Comparison of ENCODE assay signal across 16 cellular contexts in the genomic region with DNA sequence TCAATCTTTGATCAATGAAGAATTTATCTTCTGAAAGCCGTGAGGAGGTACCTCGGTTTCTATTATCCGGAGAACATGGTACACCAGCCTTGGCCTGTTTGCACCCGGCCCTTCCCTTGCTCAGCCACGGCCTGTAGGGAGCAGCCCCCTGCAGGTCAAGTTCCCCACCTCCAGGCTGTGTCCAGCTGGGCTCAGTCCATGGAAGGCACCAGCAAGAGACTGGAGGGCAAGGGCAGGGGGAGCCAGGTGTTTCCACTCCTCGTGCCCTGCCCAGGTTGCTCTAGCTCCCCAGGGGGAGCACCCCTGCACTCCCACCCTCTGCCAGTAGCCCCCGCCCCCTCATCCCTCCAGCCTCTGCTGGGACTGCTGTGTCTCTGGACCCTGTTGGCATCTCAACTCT.
DNase-seq lines count a peak whose midpoint lies in the region; ATAC-seq, FAIRE-seq and TF ChIP-seq lines count a peak whose summit lies in the region.
"Had no signal": no experiment of that assay in that cellular context is flagged by ENCODE, and none has a peak within 500 bp of the region (broad histone marks: within the 10 kb centered on the region; RNA-seq: fewer than 3 reads in every experiment).

No MANE protein-coding gene starts in this region.

- DNase-seq in BE2C, result peak; percentile 7
- no peak for DNase-seq in K562 (ENCODE audit: extremely low read depth in 1 of 4, low spot score in 3 of 4)
- no peak for DNase-seq in HepG2 (ENCODE audit: low spot score)
- peak; percentile 51 for DNase-seq in sigmoid colon
- no peak for DNase-seq in small intestine
- DNase-seq: 8988T; AML-193; Calu3; CD4-positive, CD25-positive, alpha-beta regulatory T cell; DMS 273 treated with DMSO at 0.1 percent for 48 hours; KBM-7 had no signal

- intact Hi-C loops in K562 (cut with micrococcal nuclease) (no loop called here), HepG2 (cut with micrococcal nuclease; ENCODE audit: unreplicated experiment) (no loop called here), sigmoid colon (cut with DNase I) (no loop called here)

- H3K27me3 ChIP-seq in BE2C (peaks cover 21% of the 10 kb centered on the region), K562 (ENCODE audit: control insufficient read depth in 2 of 2, insufficient read depth in 2 of 2, low read length in 2 of 2) (peaks cover 14 to 60% of the 10 kb centered on the region in 2 experiments; a peak in 3 of 5 replicates), HepG2 (ENCODE audit: control insufficient read depth in 1 of 2, insufficient read depth in 2 of 2, low read length in 2 of 2) (peaks cover 6 to 35% of the 10 kb centered on the region in 2 experiments; a peak in 3 of 5 replicates), sigmoid colon (peaks cover 0 to 4% (median 3%) of the 10 kb centered on the region in 3 donors), small intestine (ENCODE audit: control insufficient read depth in 2 of 2, insufficient read depth in 2 of 2, low read length in 2 of 2) (no peaks in the 10 kb centered on the region)
- H3K27me3 ChIP-seq: BLaER1 treated with 17β-estradiol and CSF1 and Interleukin-3, amounts not matched to agents 10 nM and 100 nM had no signal

- no peaks in the 10 kb centered on the region; the same call in none of the 2 replicates for H3K9me3 ChIP-seq in BE2C
- no peaks in the 10 kb centered on the region for H3K9me3 ChIP-seq in K562 (replicated peaks; ENCODE audit: control insufficient read depth, insufficient read depth, low read depth, low read length)
- H3K9me3 ChIP-seq in HepG2 (ENCODE audit: low read length), result no peaks in the 10 kb centered on the region
- no peaks in the 10 kb centered on the region for H3K9me3 ChIP-seq in sigmoid colon
- no peaks in the 10 kb centered on the region for H3K9me3 ChIP-seq in small intestine (ENCODE audit: control insufficient read depth, low read depth)

- no peak for TF ChIP-seq POLR2A in K562 (conservative IDR thresholded peaks at IDR 0.05)
- TF ChIP-seq POLR2A in HepG2 (IDR thresholded peaks at IDR 0.05; ENCODE audit: insufficient read depth in 1 of 2, low read depth in 2 of 2, low read length in 2 of 2), result no peak
- TF ChIP-seq POLR2A in sigmoid colon (IDR thresholded peaks at IDR 0.05), result no peak

- peak; percentile 63 for ATAC-seq in K562
- peak; percentile 80 for ATAC-seq in HepG2
- no peak for ATAC-seq in GM19452 (IDR thresholded peaks at IDR 0.05; ENCODE audit: unreplicated experiment)
- no peak for ATAC-seq in GM21526 (IDR thresholded peaks at IDR 0.05; ENCODE audit: low FRiP score, unreplicated experiment)
- ATAC-seq: GM12878 had no signal

- 0% methylated on average over 7 of the region's 7 CpGs for WGBS in K562 (ENCODE audit: insufficient coverage, low coverage, missing lambda C conversion rate)
- 27% methylated on average over 6 of the region's 7 CpGs for WGBS in HepG2 (ENCODE audit: low lambda C conversion rate)
- 73 to 80% methylated on average over 7 of the region's 7 CpGs for WGBS in sigmoid colon, 2 donors
- 65 to 75% (median 66%) methylated on average over 7 of the region's 7 CpGs for WGBS in small intestine, 3 donors

- TF ChIP-seq EP300 in K562 (IDR thresholded peaks at IDR 0.05; ENCODE audit: low read length) (no peak), HepG2 (IDR thresholded peaks at IDR 0.05; ENCODE audit: low read depth in 2 of 2, low read length in 2 of 2) (no peak), HepG2 (CRISPR knock-in tag; IDR thresholded peaks at IDR 0.05; ENCODE audit: borderline replicate concordance) (no peak), sigmoid colon (IDR thresholded peaks at IDR 0.05) (no peak)

- H3K36me3 ChIP-seq in BE2C (no peaks in the 10 kb centered on the region), K562 (ENCODE audit: control insufficient read depth, insufficient read depth, low read length) (no peaks in the 10 kb centered on the region), HepG2 (replicated peaks in 1 of 2; ENCODE audit: control insufficient read depth in 1 of 2, insufficient read depth in 2 of 2, low read length in 2 of 2) (no peaks in the 10 kb centered on the region), sigmoid colon (no peaks in the 10 kb centered on the region), small intestine (ENCODE audit: control insufficient read depth in 2 of 2, insufficient read depth in 2 of 2, low read length in 2 of 2) (no peaks in the 10 kb centered on the region)
- H3K36me3 ChIP-seq: BLaER1 treated with 17β-estradiol and CSF1 and Interleukin-3, amounts not matched to agents 10 nM and 100 nM had no signal

- TF ChIP-seq CTCF in BE2C (IDR thresholded peaks at IDR 0.05; ENCODE audit: low read depth, low read length) (0 out of 2 replicates have a peak, but pooled peaks have one; percentile 2), K562 (IDR thresholded peaks at IDR 0.05 in 2 of 3, conservative IDR thresholded peaks at IDR 0.05 in 1 of 3; ENCODE audit: insufficient read depth in 2 of 3, low read depth in 1 of 3, low read length in 3 of 3) (no peak), HepG2 (CRISPR knock-in tag; IDR thresholded peaks at IDR 0.05) (no peak), sigmoid colon (IDR thresholded peaks at IDR 0.05) (no peak)

- H3K79me2 ChIP-seq in K562 (ENCODE audit: control insufficient read depth, insufficient read depth, low read length) (no peaks in the 10 kb centered on the region), HepG2 (ENCODE audit: insufficient read depth, low read length) (no peaks in the 10 kb centered on the region)

- H2AFZ ChIP-seq in K562 (ENCODE audit: low read depth, low read length), result no peak overlapping the region
- no peak overlapping the region for H2AFZ ChIP-seq in HepG2 (ENCODE audit: low read length)

- no peaks in the 10 kb centered on the region for H3K9me1 ChIP-seq in K562 (ENCODE audit: control insufficient read depth, insufficient read depth, low read length)

- in situ Hi-C loops in K562 (cut with MboI), result no loop called here
- in situ Hi-C loops in HepG2 (cut with HindIII; ENCODE audit: extremely low pct_ligation_motif_present, low pct_unique_long_range_greater_than_20kb), result no loop called here

- H4K20me1 ChIP-seq in K562 (replicated peaks; ENCODE audit: control insufficient read depth, insufficient read depth, low read length), result no peaks in the 10 kb centered on the region
- H4K20me1 ChIP-seq in HepG2 (ENCODE audit: insufficient read depth, low read length), result no peaks in the 10 kb centered on the region
- H4K20me1 ChIP-seq: BLaER1 treated with 17β-estradiol and CSF1 and Interleukin-3, amounts not matched to agents 10 nM and 100 nM had no signal

- POLR2A ChIA-PET in K562 (lab: Yijun Ruan, JAX) (interaction anchor here (1.4 kb wide), 1 partner anchor 12 kb away, joined by 5 read pairs; no protein-coding TSS in a partner anchor), HepG2 (lab: Yijun Ruan, JAX) (no interaction called here)

- H3K9ac ChIP-seq in K562 (ENCODE audit: insufficient read depth in 1 of 2, low read depth in 2 of 2, low read length in 2 of 2) (no peak overlapping the region), HepG2 (ENCODE audit: insufficient read depth, low read depth, low read length) (no peak overlapping the region)
- H3K9ac ChIP-seq: BLaER1 treated with 17β-estradiol and CSF1 and Interleukin-3, amounts not matched to agents 10 nM and 100 nM had no signal

- FAIRE-seq in K562 (lab: Jason Lieb, UNC) (no peak), HepG2 (lab: Jason Lieb, UNC) (no peak), small intestine (lab: Jason Lieb, UNC) (no peak)
- FAIRE-seq: GM12878 had no signal

- CTCF ChIA-PET in K562 (lab: Yijun Ruan, JAX; ENCODE audit: low intra/inter-chr PET ratio) (no interaction called here), HepG2 (lab: Yijun Ruan, JAX; ENCODE audit: low intra/inter-chr PET ratio, low total read pairs) (no interaction called here)

- H3K4me2 ChIP-seq in K562 (ENCODE audit: insufficient read depth, low read length), result no peak overlapping the region
- no peak overlapping the region for H3K4me2 ChIP-seq in HepG2 (ENCODE audit: low read depth, low read length)
- H3K4me2 ChIP-seq: BLaER1 treated with 17β-estradiol and CSF1 and Interleukin-3, amounts not matched to agents 10 nM and 100 nM had no signal

- H3K27ac ChIP-seq in K562 (ENCODE audit: extremely low read depth, low read depth, low read length), result no peak overlapping the region
- H3K27ac ChIP-seq in HepG2 (ENCODE audit: extremely low read length, insufficient read depth, low read length), result no peak overlapping the region
- no peak overlapping the region for H3K27ac ChIP-seq in sigmoid colon
- H3K27ac ChIP-seq in small intestine (ENCODE audit: low read depth in 1 of 2, low read length in 1 of 2), result no peak overlapping the region
- H3K27ac ChIP-seq: BLaER1 treated with 17β-estradiol and CSF1 and Interleukin-3, amounts not matched to agents 10 nM and 100 nM; HL-60 had no signal

- TF ChIP-seq RAD21 in K562 (CRISPR knock-in tag; conservative IDR thresholded peaks at IDR 0.05 in 1 of 2, IDR thresholded peaks at IDR 0.05 in 1 of 2) (no peak), HepG2 (CRISPR knock-in tag; IDR thresholded peaks at IDR 0.05) (no peak)

- H3K4me1 ChIP-seq in BE2C, result peaks cover 11% of the 10 kb centered on the region
- peaks cover 0 to 5% of the 10 kb centered on the region in 2 experiments; a peak in 2 of 5 replicates for H3K4me1 ChIP-seq in K562 (replicated peaks in 1 of 2; ENCODE audit: control insufficient read depth in 2 of 2, insufficient read depth in 2 of 2, low read length in 2 of 2)
- H3K4me1 ChIP-seq in HepG2 (ENCODE audit: insufficient read depth, low read length), result no peaks in the 10 kb centered on the region
- peaks cover 0 to 3% (median 0%) of the 10 kb centered on the region in 4 donors for H3K4me1 ChIP-seq in sigmoid colon
- no peaks in the 10 kb centered on the region for H3K4me1 ChIP-seq in small intestine (ENCODE audit: control insufficient read depth in 2 of 2, insufficient read depth in 1 of 2, low read depth in 1 of 2, low read length in 1 of 2)
- H3K4me1 ChIP-seq: BLaER1 treated with 17β-estradiol and CSF1 and Interleukin-3, amounts not matched to agents 10 nM and 100 nM had no signal

- no peak overlapping the region for H3K4me3 ChIP-seq in BE2C (ENCODE audit: low read depth, low read length)
- H3K4me3 ChIP-seq in K562, result no peak overlapping the region
- H3K4me3 ChIP-seq in HepG2 (replicated peaks in 1 of 3; ENCODE audit: insufficient read depth in 1 of 3, low read depth in 2 of 3, low read length in 3 of 3), result no peak overlapping the region
- no peak overlapping the region for H3K4me3 ChIP-seq in sigmoid colon
- H3K4me3 ChIP-seq in small intestine (ENCODE audit: low read depth in 1 of 2, low read length in 2 of 2), result no peak overlapping the region
- H3K4me3 ChIP-seq: BLaER1 treated with 17β-estradiol and CSF1 and Interleukin-3, amounts not matched to agents 10 nM and 100 nM; GM12878 had no signal

- BruUV-seq in K562 (replicated peaks; lab: Mats Ljungman, UMichigan) (no TSS peak), HepG2 (replicated peaks; lab: Mats Ljungman, UMichigan) (no TSS peak)

TF ChIP-seq in K562, 482 proteins besides CTCF, POLR2A, EP300 and RAD21 (continues in another document):
- TF ChIP-seq CBX1 (IDR thresholded peaks at IDR 0.05; ENCODE audit: low read depth) (no peak), GTF2A2 (tag; IDR thresholded peaks at IDR 0.05) (no peak), ZNF408 (CRISPR knock-in tag; IDR thresholded peaks at IDR 0.05; ENCODE audit: low read depth) (no peak)

TF ChIP-seq in HepG2, 621 proteins besides CTCF, POLR2A, EP300 and RAD21 (continues in another document):
- TF ChIP-seq KMT2B (CRISPR knock-in tag; IDR thresholded peaks at IDR 0.05), result no peak
- TF ChIP-seq ZNF790 (CRISPR knock-in tag; IDR thresholded peaks at IDR 0.05; ENCODE audit: borderline replicate concordance), result no peak

Comparison
In these comparisons a context has a peak if more than half of its experiments do, and no peak if none do; other contexts are left out.
1. DNase-seq: peak in BE2C (single experiment) and sigmoid colon (single experiment); none in K562 (0 of 4), HepG2 (single experiment) and small intestine (single experiment).
2. ATAC-seq: peak in K562 (single experiment) and HepG2 (single experiment); none in GM19452 (single experiment) and GM21526 (single experiment).